ENCODE assay signal across 15 cellular contexts in the genomic region with DNA sequence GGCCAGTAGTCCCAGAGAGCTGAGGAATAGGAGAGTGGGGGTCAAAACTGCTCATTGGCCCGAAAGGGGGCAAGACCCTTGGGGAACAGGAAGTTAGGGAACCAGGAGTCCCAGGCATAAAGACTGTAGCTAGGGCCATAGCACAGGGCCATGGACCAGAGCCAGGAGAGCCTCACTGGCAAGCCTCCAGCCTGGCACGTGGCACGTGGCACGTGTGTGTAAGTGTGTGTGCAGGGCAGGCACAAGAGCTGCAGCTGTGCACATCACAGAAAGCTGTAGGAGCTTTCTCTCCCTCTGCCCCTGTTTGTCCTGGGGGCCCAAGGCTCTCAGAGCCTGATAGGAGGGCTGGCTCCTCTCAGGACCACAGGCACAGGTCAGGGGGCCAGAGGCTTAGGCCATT. TPM values are rescaled to one million over a fixed set of nuclear protein-coding genes. Genes with fewer than 3 reads are reported as not detected.
DNase-seq lines count a peak whose midpoint lies in the region; ATAC-seq and TF ChIP-seq lines count a peak whose summit lies in the region.
"Had no signal": no experiment of that assay in that cellular context is flagged by ENCODE, and none has a peak within 500 bp of the region (broad histone marks: within the 10 kb centered on the region; RNA-seq: fewer than 3 reads in every experiment).

No MANE protein-coding gene starts in this region.

- intact Hi-C loops in cardiac septum (cut with DNase I) (no loop called here), left cardiac atrium (cut with DNase I) (no loop called here), left colon (cut with DNase I, micrococcal nuclease) (no loop called here)

- H3K27ac Mint-ChIP-seq in endothelial cell (ENCODE audit: unreplicated experiment), result no peak overlapping the region
- H3K27ac Mint-ChIP-seq: CD8-positive, alpha-beta T cell; HFFc6 had no signal

- no peak overlapping the region for H3K4me3 Mint-ChIP-seq in endothelial cell (ENCODE audit: unreplicated experiment)
- H3K4me3 Mint-ChIP-seq: CD8-positive, alpha-beta T cell; HFFc6 had no signal

- ATAC-seq in left cardiac atrium (no peak), left colon (peak; percentile 67), HG03521 (IDR thresholded peaks at IDR 0.05; ENCODE audit: unreplicated experiment) (no peak)
- ATAC-seq: CD8-positive, alpha-beta T cell; SK-N-SH treated with all-trans-retinoic acid at 6 μM for 48 hours had no signal

- no peaks in the 10 kb centered on the region for H3K36me3 Mint-ChIP-seq in endothelial cell (ENCODE audit: low read depth, unreplicated experiment)
- H3K36me3 Mint-ChIP-seq: CD8-positive, alpha-beta T cell had no signal

- H3K4me1 Mint-ChIP-seq in endothelial cell (ENCODE audit: unreplicated experiment), result peaks cover 21% of the 10 kb centered on the region

- TF ChIP-seq CTCF in endothelial cell (IDR thresholded peaks at IDR 0.05; ENCODE audit: unreplicated experiment), result no peak

- peaks cover 13% of the 10 kb centered on the region for H3K27me3 Mint-ChIP-seq in endothelial cell (ENCODE audit: unreplicated experiment)

- H3K9me3 Mint-ChIP-seq in endothelial cell (ENCODE audit: unreplicated experiment), result no peaks in the 10 kb centered on the region
- H3K9me3 Mint-ChIP-seq: CD8-positive, alpha-beta T cell; HFFc6 had no signal

- peak; percentile 6 for DNase-seq in DMS53 (lab: John Stamatoyannopoulos, UW)
- DNase-seq in DMS53 treated with DMSO at 0.1 percent for 48 hours (lab: John Stamatoyannopoulos, UW; ENCODE audit: unreplicated experiment), result no peak
- peak; percentile 70 for DNase-seq in cardiac septum (ENCODE audit: low spot score)
- DNase-seq in left cardiac atrium, result no peak
- DNase-seq in left colon, result peak in 1 of 2 donors; percentile 28
- DNase-seq in stimulated activated CD4-positive, alpha-beta T cell treated with anti-CD3 and anti-CD28 coated beads, Interleukin-4, amount 100 ng/mL, for 4 hours, result no peak
- DNase-seq in endothelial cell (ENCODE audit: low spot score), result no peak
- DNase-seq: CD8-positive, alpha-beta T cell; GOT3; HFFc6; Kasumi-1; NCI-H748 treated with DMSO at 0.1 percent for 48 hours; Right ventricle myocardium superior had no signal

RNA-seq across cellular contexts. Expression of gene SLF2, which starts 47.8 kb away (rescaled TPM):
- total RNA-seq in cardiac septum (22.8 TPM), left cardiac atrium (10 to 100 TPM; 18.0 to 19.3 TPM), left colon (10 to 100 TPM; 18.5 to 20.3 TPM), endothelial cell (ENCODE audit: unreplicated experiment) (31.2 TPM)

Comparison
In these comparisons a context has a peak if more than half of its experiments do, and no peak if none do; other contexts are left out.
1. DNase-seq: peak in DMS53 (single experiment) and cardiac septum (single experiment); none in DMS53 treated with DMSO at 0.1 percent for 48 hours (single experiment), left cardiac atrium (single experiment), stimulated activated CD4-positive, alpha-beta T cell treated with anti-CD3 and anti-CD28 coated beads, Interleukin-4, amount 100 ng/mL, for 4 hours (0 of 2) and endothelial cell (single experiment).